Comparison of ENCODE assay signal across 27 cellular contexts in genomic region chr6:1023229-1023628, GRCh38.
A peak's percentile ranks its signal among the peaks of the same experiment; 100 is the strongest.
DNase-seq lines count a peak whose midpoint lies in the region; ATAC-seq, FAIRE-seq and TF ChIP-seq lines count a peak whose summit lies in the region.
"Had no signal": no experiment of that assay in that cellular context is flagged by ENCODE, and none has a peak within 500 bp of the region (broad histone marks: within the 10 kb centered on the region; RNA-seq: fewer than 3 reads in every experiment).

No MANE protein-coding gene starts in this region.

- H3K36me3 ChIP-seq in kidney (ENCODE audit: control insufficient read depth in 1 of 2, insufficient read depth in 2 of 2, low read length in 2 of 2) (no peaks in the 10 kb centered on the region), GM23248 (ENCODE audit: low read depth) (no peaks in the 10 kb centered on the region)
- H3K36me3 ChIP-seq: BE2C, BLaER1 had no signal

- H3K4me3 ChIP-seq in coronary artery (no peak overlapping the region), kidney (ENCODE audit: low read length in 2 of 2) (no peak overlapping the region), GM23248 (no peak overlapping the region)
- H3K4me3 ChIP-seq: BLaER1, GM12878 had no signal

- H3K79me2 ChIP-seq in GM23248 (ENCODE audit: insufficient read depth), result no peaks in the 10 kb centered on the region

- peaks cover 18% of the 10 kb centered on the region for H3K27me3 ChIP-seq in GM23248 (replicated peaks; ENCODE audit: insufficient read depth)
- H3K27me3 ChIP-seq: BLaER1 had no signal

- peaks cover 0 to 2% of the 10 kb centered on the region in 2 donors for H3K9me3 ChIP-seq in kidney (ENCODE audit: control insufficient read depth in 1 of 2, low read length in 2 of 2)
- H3K9me3 ChIP-seq in GM23248 (ENCODE audit: low read depth), result no peaks in the 10 kb centered on the region
- H3K9me3 ChIP-seq: BE2C had no signal

- H3K4me1 ChIP-seq in kidney (ENCODE audit: control insufficient read depth in 1 of 2, insufficient read depth in 1 of 2, low read depth in 1 of 2, low read length in 2 of 2) (no peaks in the 10 kb centered on the region), GM23248 (ENCODE audit: insufficient read depth) (peaks cover 12% of the 10 kb centered on the region)
- H3K4me1 ChIP-seq: BE2C had no signal

- no peak overlapping the region for H3K4me2 ChIP-seq in GM23248 (ENCODE audit: unreplicated experiment)
- H3K4me2 ChIP-seq: BLaER1 had no signal

- no peak for TF ChIP-seq CTCF in coronary artery (IDR thresholded peaks at IDR 0.05)
- TF ChIP-seq CTCF in kidney (IDR thresholded peaks at IDR 0.05; ENCODE audit: borderline replicate concordance, extremely low read depth, insufficient read depth), result no peak
- no peak for TF ChIP-seq CTCF in osteocyte (IDR thresholded peaks at IDR 0.05)

- no peak overlapping the region for H2AFZ ChIP-seq in GM23248

- no peaks in the 10 kb centered on the region for H3K36me3 Mint-ChIP-seq in osteocyte (ENCODE audit: unreplicated experiment)
- H3K36me3 Mint-ChIP-seq: CD14-positive monocyte; CD4-positive, alpha-beta memory T cell; CD4-positive, CD25-positive, alpha-beta regulatory T cell; CD8-positive, alpha-beta memory T cell had no signal

- intact Hi-C loops in kidney (cut with DNase I), result no loop called here

- peaks cover 20% of the 10 kb centered on the region for H3K4me1 Mint-ChIP-seq in osteocyte (ENCODE audit: unreplicated experiment)
- H3K4me1 Mint-ChIP-seq: CD14-positive monocyte; CD4-positive, alpha-beta memory T cell; CD4-positive, CD25-positive, alpha-beta regulatory T cell; CD8-positive, alpha-beta memory T cell had no signal

- no peak overlapping the region for H3K27ac Mint-ChIP-seq in osteocyte (ENCODE audit: unreplicated experiment)
- H3K27ac Mint-ChIP-seq: CD4-positive, alpha-beta memory T cell; CD4-positive, CD25-positive, alpha-beta regulatory T cell; CD8-positive, alpha-beta memory T cell had no signal

- peaks cover 3% of the 10 kb centered on the region for H3K9me3 Mint-ChIP-seq in osteocyte (ENCODE audit: unreplicated experiment)
- H3K9me3 Mint-ChIP-seq: CD8-positive, alpha-beta memory T cell had no signal

- H3K9me2 ChIP-seq in GM23248 (ENCODE audit: insufficient read depth), result no peaks in the 10 kb centered on the region

- peaks cover 12% of the 10 kb centered on the region; the same call in 1 of the 2 replicates for H3F3A ChIP-seq in GM23248 (ENCODE audit: insufficient read depth)

- no peaks in the 10 kb centered on the region for H4K20me1 ChIP-seq in GM23248 (ENCODE audit: insufficient read depth)
- H4K20me1 ChIP-seq: BLaER1 had no signal

- 94 to 98% methylated on average over 4 of the region's 4 CpGs for WGBS in GM23248 (ENCODE audit: low coverage in 1 of 2, low lambda C conversion rate in 2 of 2, missing lambda C conversion rate in 2 of 2), 2 experiments

- in situ Hi-C loops in GM23248 (cut with MboI), result no loop called here

- H3K9ac ChIP-seq in kidney (ENCODE audit: low read length in 2 of 2) (no peak overlapping the region), GM23248 (no peak overlapping the region)
- H3K9ac ChIP-seq: BLaER1 had no signal

- DNase-seq in coronary artery (ENCODE audit: low spot score), result peak; percentile 46
- peak; percentile 10 for DNase-seq in kidney
- peak; percentile 54 for DNase-seq in osteocyte (ENCODE audit: extremely low spot score, unreplicated experiment)
- DNase-seq in GM23248, result no peak
- DNase-seq: 8988T; ACHN; BE2C; C1 segment of cervical spinal cord; CD4-positive, alpha-beta memory T cell; CD4-positive, CD25-positive, alpha-beta regulatory T cell; CD8-positive, alpha-beta memory T cell; COR-L47; DMS 273 treated with DMSO at 0.1 percent for 48 hours; DMS153; DMS53; DMS79; DND-41; EL; GDM1 had no signal

- H3K27ac ChIP-seq in coronary artery, result no peak overlapping the region
- H3K27ac ChIP-seq in kidney (ENCODE audit: low read depth in 2 of 2, low read length in 2 of 2), result no peak overlapping the region
- no peak overlapping the region for H3K27ac ChIP-seq in GM23248
- H3K27ac ChIP-seq: BLaER1 had no signal

- peaks cover 9% of the 10 kb centered on the region for H3K27me3 Mint-ChIP-seq in osteocyte (ENCODE audit: unreplicated experiment)
- H3K27me3 Mint-ChIP-seq: CD4-positive, CD25-positive, alpha-beta regulatory T cell had no signal

- ATAC-seq in GM18519 (IDR thresholded peaks at IDR 0.05; ENCODE audit: low FRiP score, unreplicated experiment), result no peak
- ATAC-seq: GM12878 had no signal

- no peak overlapping the region for H3K4me3 Mint-ChIP-seq in osteocyte (ENCODE audit: unreplicated experiment)
- H3K4me3 Mint-ChIP-seq: CD14-positive monocyte; CD4-positive, alpha-beta memory T cell; CD4-positive, CD25-positive, alpha-beta regulatory T cell; CD8-positive, alpha-beta memory T cell had no signal

- FAIRE-seq in kidney (lab: Jason Lieb, UNC), result no peak
- FAIRE-seq: A204.1, GM12878, GM12892, GM18507, GM19239 had no signal
